ENCODE assay signal across 8 cellular contexts in the genomic region with DNA sequence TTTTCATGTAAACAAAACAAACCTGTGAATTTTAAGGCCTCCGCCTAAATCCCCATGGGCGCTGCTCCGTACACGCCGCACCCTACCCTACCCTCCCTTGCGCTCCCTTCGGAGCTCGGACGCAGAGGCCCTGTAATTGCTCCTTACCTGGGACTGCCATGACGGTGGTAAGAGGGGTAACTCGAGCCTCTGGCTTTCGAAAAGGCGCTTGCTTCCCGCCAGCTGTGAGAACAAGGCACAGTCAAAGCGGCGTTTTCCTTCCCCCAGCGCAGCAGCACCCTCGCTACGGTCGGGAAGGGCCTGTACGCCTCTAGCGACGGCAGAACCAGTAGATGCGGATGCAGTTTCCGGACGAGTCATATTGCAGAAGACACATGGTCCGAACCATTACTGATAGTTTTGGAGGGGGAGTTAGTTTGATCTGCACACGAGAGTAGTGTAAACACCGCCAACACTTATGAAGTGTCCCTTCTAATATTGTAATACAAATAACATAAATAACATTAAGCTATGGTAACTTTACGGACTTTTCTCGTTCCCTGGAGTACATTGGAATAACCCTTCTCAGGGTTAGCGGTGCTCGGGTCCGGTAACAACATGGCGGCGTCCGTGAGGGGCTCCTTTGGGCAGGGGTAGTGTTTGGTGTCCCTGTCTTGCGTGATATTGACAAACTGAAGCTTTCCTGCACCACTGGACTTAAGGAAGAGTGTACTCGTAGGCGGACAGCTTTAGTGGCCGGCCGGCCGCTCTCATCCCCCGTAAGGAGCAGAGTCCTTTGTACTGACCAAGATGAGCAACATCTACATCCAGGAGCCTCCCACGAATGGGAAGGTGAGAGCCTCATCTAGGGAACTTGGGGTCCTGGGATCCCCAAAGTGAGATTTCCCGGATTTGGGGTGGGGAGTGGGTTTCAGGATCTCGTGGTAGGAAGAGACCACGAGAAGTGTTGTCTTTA. TPM values are rescaled to one million over a fixed set of nuclear protein-coding genes. Genes with fewer than 3 reads are reported as not detected.
DNase-seq lines count a peak whose midpoint lies in the region; ATAC-seq and TF ChIP-seq lines count a peak whose summit lies in the region.

A gene with protein sequence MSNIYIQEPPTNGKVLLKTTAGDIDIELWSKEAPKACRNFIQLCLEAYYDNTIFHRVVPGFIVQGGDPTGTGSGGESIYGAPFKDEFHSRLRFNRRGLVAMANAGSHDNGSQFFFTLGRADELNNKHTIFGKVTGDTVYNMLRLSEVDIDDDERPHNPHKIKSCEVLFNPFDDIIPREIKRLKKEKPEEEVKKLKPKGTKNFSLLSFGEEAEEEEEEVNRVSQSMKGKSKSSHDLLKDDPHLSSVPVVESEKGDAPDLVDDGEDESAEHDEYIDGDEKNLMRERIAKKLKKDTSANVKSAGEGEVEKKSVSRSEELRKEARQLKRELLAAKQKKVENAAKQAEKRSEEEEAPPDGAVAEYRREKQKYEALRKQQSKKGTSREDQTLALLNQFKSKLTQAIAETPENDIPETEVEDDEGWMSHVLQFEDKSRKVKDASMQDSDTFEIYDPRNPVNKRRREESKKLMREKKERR (plus strand): TSS at position 573 of the 955 bp plus-strand sequence. CDS start 217 bp downstream, at position 790.
A gene (minus strand): TSS at position 334 of the 955 bp plus-strand sequence. CDS start 174 bp downstream, at position 160.

- no peaks in the 10 kb centered on the region for H3K27me3 Mint-ChIP-seq in activated CD4-positive, alpha-beta T cell treated with anti-CD3 and anti-CD28 coated beads, Interleukin-2, amount 10 ng/mL, durations not matched to agents 24 days and 14 days

- CTCF ChIA-PET in BJ (lab: Yijun Ruan, JAX): interaction anchor here (0.6 to 5.3 kb wide), 3 partner anchors 15 to 155 kb away, joined by 3 to 18 read pairs (median 6); no protein-coding TSS in a partner anchor

- TF ChIP-seq CTCF in BJ (IDR thresholded peaks at IDR 0.05; ENCODE audit: insufficient read depth, low read depth, low read length): peak; percentile 42

- no peaks in the 10 kb centered on the region for H3K27me3 ChIP-seq in BJ (ENCODE audit: control insufficient read depth, insufficient read depth, low read length)

- POLR2A ChIA-PET in BJ (lab: Charles Lee): no interaction called here

- H3K4me3 Mint-ChIP-seq in activated CD4-positive, alpha-beta T cell treated with anti-CD3 and anti-CD28 coated beads, Interleukin-2, amount 10 ng/mL, durations not matched to agents 24 days and 14 days: peak within 1 kb of the TSS; percentile 97

- H3K4me3 ChIP-seq in BJ (ENCODE audit: low read depth, low read length): peak within 1 kb of the TSS; percentile 66

- H3K4me1 Mint-ChIP-seq in activated CD4-positive, alpha-beta T cell treated with anti-CD3 and anti-CD28 coated beads, Interleukin-2, amount 10 ng/mL, durations not matched to agents 24 days and 14 days: peaks cover 43% of the 10 kb centered on the region

- intact Hi-C loops in activated CD4-positive, alpha-beta T cell treated with anti-CD3 and anti-CD28 coated beads, Interleukin-2, amount 10 ng/mL, durations not matched to agents 24 days and 14 days (cut with micrococcal nuclease): loop anchor here (2.0 to 5.0 kb wide), 6 partner anchors 131 to 1376 kb away; a partner anchor contains a TSS

- no peaks in the 10 kb centered on the region for H3K9me3 Mint-ChIP-seq in activated CD4-positive, alpha-beta T cell treated with anti-CD3 and anti-CD28 coated beads, Interleukin-2, amount 10 ng/mL, durations not matched to agents 24 days and 14 days

- DNase-seq in BJ (ENCODE audit: low read depth) (peak; percentile 47), GM19238 (ENCODE audit: insufficient read length, low spot score) (peak; percentile 54), NCI-H524 (lab: John Stamatoyannopoulos, UW) (peak; percentile 87 to 93), cortex of kidney (lab: John Stamatoyannopoulos, UW) (peak; percentile 9), left kidney (ENCODE audit: low read depth, low spot score) (peak; percentile 98)
- peak; percentile 95 for DNase-seq in activated CD4-positive, alpha-beta T cell treated with anti-CD3 and anti-CD28 coated beads, Interleukin-2, amount 10 ng/mL, durations not matched to agents 24 days and 14 days
- peak; percentile 79 to 82 for DNase-seq in stimulated activated CD4-positive, alpha-beta T cell treated with anti-CD3 and anti-CD28 coated beads, Interleukin-2, amount 100 ng/mL, for 24 hours

- H3K36me3 ChIP-seq in BJ (ENCODE audit: control insufficient read depth, insufficient read depth, low read length): peaks cover 1% of the 10 kb centered on the region; the same call in 1 of the 2 replicates

- peaks cover 18% of the 10 kb centered on the region for H3K36me3 Mint-ChIP-seq in activated CD4-positive, alpha-beta T cell treated with anti-CD3 and anti-CD28 coated beads, Interleukin-2, amount 10 ng/mL, durations not matched to agents 24 days and 14 days (ENCODE audit: low read depth)

- H3K27ac Mint-ChIP-seq in activated CD4-positive, alpha-beta T cell treated with anti-CD3 and anti-CD28 coated beads, Interleukin-2, amount 10 ng/mL, durations not matched to agents 24 days and 14 days: peak within 1 kb of the TSS; percentile 94

- ATAC-seq in HG03442 (IDR thresholded peaks at IDR 0.05; ENCODE audit: unreplicated experiment): peak; percentile 97

RNA-seq across cellular contexts. Expression of the first gene that starts in this region (rescaled TPM):
- polyA plus RNA-seq in BJ (2011; rRNA removed): 7.5 and 17.8 TPM in 2 replicates
- 10.7 and 12.1 TPM in 2 replicates for polyA minus RNA-seq in BJ (2011; rRNA and poly(A)+ RNA removed)
- total RNA-seq in activated CD4-positive, alpha-beta T cell treated with anti-CD3 and anti-CD28 coated beads, Interleukin-2, amount 10 ng/mL, durations not matched to agents 24 days and 14 days: 31.8 and 32.4 TPM in 2 replicates

RNA-seq across cellular contexts. Expression of the second gene that starts in this region (rescaled TPM):
- polyA plus RNA-seq in BJ (2011; rRNA removed): 2.8 and 4.0 TPM in 2 replicates
- polyA minus RNA-seq in BJ (2011; rRNA and poly(A)+ RNA removed): 3.8 and 4.1 TPM in 2 replicates
- total RNA-seq in activated CD4-positive, alpha-beta T cell treated with anti-CD3 and anti-CD28 coated beads, Interleukin-2, amount 10 ng/mL, durations not matched to agents 24 days and 14 days: 31.1 and 34.8 TPM in 2 replicates

Comparison
In these comparisons a context has a peak if more than half of its experiments do, and no peak if none do; other contexts are left out.
1. Peak in every context shown above with its lines: DNase-seq, ATAC-seq and H3K4me3 ChIP-seq.
2. DNase-seq: peak in every context shown above with its lines; median percentile 98 in left kidney; 95 in activated CD4-positive, alpha-beta T cell treated with anti-CD3 and anti-CD28 coated beads, Interleukin-2, amount 10 ng/mL, durations not matched to agents 24 days and 14 days; 90 in NCI-H524; 80 in stimulated activated CD4-positive, alpha-beta T cell treated with anti-CD3 and anti-CD28 coated beads, Interleukin-2, amount 100 ng/mL, for 24 hours; 54 in GM19238; 47 in BJ; 9 in cortex of kidney.